Comparison of ENCODE assay signal across 29 cellular contexts in the genomic region with DNA sequence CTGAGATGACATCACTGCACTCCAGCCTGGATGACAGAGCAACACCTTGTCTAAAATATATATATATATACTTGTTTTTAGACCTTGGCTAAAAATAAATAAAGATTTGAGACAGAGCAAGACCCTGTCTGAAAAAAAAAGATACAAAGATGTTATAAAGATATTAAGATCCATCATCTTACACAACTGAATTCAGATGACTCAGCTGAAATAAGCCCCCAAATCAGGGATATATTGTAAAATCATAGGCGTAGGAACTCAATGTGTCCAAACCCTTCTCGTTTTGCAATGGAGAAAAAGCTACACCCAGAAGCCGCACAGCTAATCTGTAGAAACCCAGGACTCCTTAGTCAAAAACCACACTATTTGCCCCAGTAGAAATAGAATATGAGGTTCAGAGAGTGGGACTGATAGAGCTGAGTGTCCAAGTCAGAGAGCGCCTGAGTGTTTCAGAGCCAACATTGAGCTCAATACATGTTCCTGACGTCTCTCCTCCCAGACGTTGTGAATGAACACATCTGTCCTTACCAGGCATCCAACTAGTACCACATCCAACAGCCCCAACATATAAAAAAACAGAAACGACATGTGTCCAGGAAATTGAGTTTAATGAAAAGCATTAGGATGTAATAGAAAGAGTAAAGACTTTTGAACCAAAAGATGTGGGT.
"Had no signal": no experiment of that assay in that cellular context is flagged by ENCODE, and none has a peak within 500 bp of the region (broad histone marks: within the 10 kb centered on the region; RNA-seq: fewer than 3 reads in every experiment).

No MANE protein-coding gene starts in this region.

- H3K9me3 ChIP-seq: ovary, psoas muscle, right atrium auricular region, spleen, thoracic aorta, thyroid gland, tibial nerve, upper lobe of left lung, vagina had no signal

- H3K27ac ChIP-seq: neural progenitor cell, ovary, parathyroid adenoma, psoas muscle, right atrium auricular region, skin epidermis, spleen, thoracic aorta, thyroid gland, tibial nerve, upper lobe of left lung, vagina had no signal

- H3K36me3 ChIP-seq: neural progenitor cell, ovary, right atrium auricular region, spleen, thoracic aorta, thyroid gland, tibial nerve, upper lobe of left lung, vagina had no signal

- H3K79me2 ChIP-seq: parathyroid adenoma had no signal

- H3K4me2 ChIP-seq: neural progenitor cell, smooth muscle cell had no signal

- H3K4me3 ChIP-seq: neural progenitor cell, ovary, psoas muscle, right atrium auricular region, skin epidermis, smooth muscle cell, spleen, thoracic aorta, thyroid gland, tibial nerve, upper lobe of left lung, vagina had no signal

- FAIRE-seq: urothelium cell line had no signal

- ATAC-seq: naive thymus-derived CD4-positive, alpha-beta T cell; natural killer cell; psoas muscle; sciatic nerve; stimulated activated memory B cell treated with anti-CD40 and anti-IgM and Interleukin-4, amounts not matched to agents 10 μg/mL and 1 μg/mL and 100 μg/mL, for 72 hours; stimulated activated naive CD8-positive, alpha-beta T cell treated with anti-CD3 and anti-CD28 coated beads, Interleukin-15, amount 100 ng/mL, for 72 hours; stimulated activated naive CD8-positive, alpha-beta T cell treated with anti-CD3 and anti-CD28 coated beads, Interleukin-15, Interleukin-2, amounts not matched to agents 100 U/mL and 50 U/mL, for 24 hours had no signal

- H3K9ac ChIP-seq: neural progenitor cell, parathyroid adenoma had no signal

- H3K4me1 ChIP-seq: parathyroid adenoma, psoas muscle, thyroid gland had no signal

- DNase-seq: naive thymus-derived CD4-positive, alpha-beta T cell; natural killer cell; occipital lobe; ovary; posterior cingulate gyrus; psoas muscle; spleen; stimulated activated CD4-positive, alpha-beta T cell treated with anti-CD3 and anti-CD28 coated beads, Interleukin-12 subunit alpha, Interleukin-12 subunit beta, amount 100 ng/mL, for 4 hours; stimulated activated CD4-positive, alpha-beta T cell treated with anti-CD3 and anti-CD28 coated beads, Interleukin-1b, Interleukin-23, amount 100 ng/mL, for 48 hours; stimulated activated CD4-positive, alpha-beta T cell treated with anti-CD3 and anti-CD28 coated beads, Interleukin-4, amount 100 ng/mL, for 1 hour; stimulated activated CD4-positive, alpha-beta T cell treated with anti-CD3 and anti-CD28 coated beads, Interleukin-4, amount 100 ng/mL, for 4 hours; stimulated activated CD8-positive, alpha-beta memory T cell treated with anti-CD3 and anti-CD28 coated beads, Interleukin-4, amount 100 ng/mL, for 48 hours; stimulated activated naive CD4-positive, alpha-beta T cell; stimulated activated naive CD8-positive, alpha-beta T cell treated with anti-CD3 and anti-CD28 coated beads, Interleukin-15, amount 100 ng/mL, for 72 hours; stimulated activated naive CD8-positive, alpha-beta T cell treated with anti-CD3 and anti-CD28 coated beads, Interleukin-15, Interleukin-2, amounts not matched to agents 100 U/mL and 50 U/mL, for 24 hours; thyroid gland; trophoblast cell; upper lobe of left lung had no signal

- H3K27me3 ChIP-seq: neural progenitor cell, ovary, right atrium auricular region, spleen, thyroid gland, tibial nerve, upper lobe of left lung, vagina had no signal

- H2AFZ ChIP-seq: neural progenitor cell, parathyroid adenoma had no signal
